ENCODE assay signal across 12 cellular contexts in the genomic region with DNA sequence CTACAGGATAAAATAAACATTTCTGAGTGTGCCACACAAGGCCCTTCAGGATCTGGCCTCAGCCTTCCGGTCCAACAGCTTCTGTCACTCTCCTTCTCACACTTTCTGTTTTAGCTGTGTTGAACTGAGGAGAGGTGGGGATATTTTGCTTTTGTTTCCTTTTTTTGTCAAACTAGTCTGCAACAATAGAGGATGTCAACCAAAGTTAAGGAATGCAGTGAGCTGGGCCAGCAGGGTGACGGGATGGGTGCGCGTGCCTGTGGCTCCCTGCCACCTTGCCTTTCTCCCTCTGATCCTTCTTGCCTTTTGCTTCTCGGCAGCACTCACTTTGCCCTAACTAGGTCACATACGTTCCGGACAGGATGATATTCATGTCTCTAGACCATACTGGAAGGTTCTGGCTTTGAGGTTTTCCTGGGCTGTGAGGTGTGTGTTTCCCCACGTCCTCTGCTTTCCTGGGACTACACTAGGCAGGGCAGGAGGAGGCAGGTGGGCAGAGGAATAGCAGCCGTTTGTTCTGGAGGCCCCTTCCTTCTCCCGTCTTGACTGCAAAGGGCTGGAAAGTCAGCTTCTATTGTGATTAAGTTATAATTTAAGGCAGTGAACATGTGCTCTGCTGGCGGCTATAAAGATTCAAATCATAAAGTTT.
DNase-seq lines count a peak whose midpoint lies in the region; ATAC-seq, FAIRE-seq and TF ChIP-seq lines count a peak whose summit lies in the region.
"Had no signal": no experiment of that assay in that cellular context is flagged by ENCODE, and none has a peak within 500 bp of the region (broad histone marks: within the 10 kb centered on the region; RNA-seq: fewer than 3 reads in every experiment).

No MANE protein-coding gene starts in this region.

- no peaks in the 10 kb centered on the region for H3K9me3 ChIP-seq in astrocyte (ENCODE audit: insufficient read depth, low read depth, low read length)
- H3K9me3 ChIP-seq in right atrium auricular region, result no peaks in the 10 kb centered on the region

- no peak for ATAC-seq in naive thymus-derived CD8-positive, alpha-beta T cell
- ATAC-seq in HG02970 (IDR thresholded peaks at IDR 0.05; ENCODE audit: low FRiP score, unreplicated experiment), result no peak

- H3K4me1 Mint-ChIP-seq in astrocyte (ENCODE audit: low read depth, unreplicated experiment), result no peaks in the 10 kb centered on the region
- peaks cover 0 to 13% (median 5%) of the 10 kb centered on the region in 4 donors for H3K4me1 Mint-ChIP-seq in naive thymus-derived CD8-positive, alpha-beta T cell

- H3K79me2 ChIP-seq in astrocyte (ENCODE audit: insufficient read depth, low read length), result no peaks in the 10 kb centered on the region

- H3K36me3 ChIP-seq in astrocyte (ENCODE audit: insufficient read depth, low read length) (no peaks in the 10 kb centered on the region), right atrium auricular region (no peaks in the 10 kb centered on the region)
- H3K36me3 ChIP-seq: heart right ventricle had no signal

- H3K4me1 ChIP-seq in astrocyte (ENCODE audit: insufficient read depth, low read length) (no peaks in the 10 kb centered on the region), right atrium auricular region (no peaks in the 10 kb centered on the region)

- peaks cover 3% of the 10 kb centered on the region for H3K27me3 Mint-ChIP-seq in astrocyte (ENCODE audit: low read depth, unreplicated experiment)
- H3K27me3 Mint-ChIP-seq in naive thymus-derived CD8-positive, alpha-beta T cell, result peaks cover 7 to 20% (median 12%) of the 10 kb centered on the region in 5 donors

- peaks cover 4% of the 10 kb centered on the region for H3K9me3 Mint-ChIP-seq in astrocyte (ENCODE audit: unreplicated experiment)
- H3K9me3 Mint-ChIP-seq in naive thymus-derived CD8-positive, alpha-beta T cell, result peaks cover 0 to 11% (median 6%) of the 10 kb centered on the region in 9 donors

- no peak overlapping the region for H3K27ac Mint-ChIP-seq in astrocyte (ENCODE audit: unreplicated experiment)
- H3K27ac Mint-ChIP-seq in naive thymus-derived CD8-positive, alpha-beta T cell, result peak overlapping the region in 1 of 10 donors; percentile 52

- POLR2A ChIA-PET in naive thymus-derived CD8-positive, alpha-beta T cell (lab: Charles Lee), result no interaction called here

- peak overlapping the region; percentile 51 for H2AFZ ChIP-seq in astrocyte (ENCODE audit: low read depth, low read length)

- no peak overlapping the region for H3K4me3 ChIP-seq in AG10803 (ENCODE audit: low read length)
- H3K4me3 ChIP-seq in astrocyte (ENCODE audit: insufficient read depth, low read depth, low read length), result no peak overlapping the region
- H3K4me3 ChIP-seq in right atrium auricular region, result no peak overlapping the region
- H3K4me3 ChIP-seq: lung had no signal

- DNase-seq in AG10803 (ENCODE audit: low read depth) (peak; percentile 6), GM19239 (ENCODE audit: insufficient read length, low spot score) (no peak), astrocyte (ENCODE audit: low read depth) (peak; percentile 21), GOT3 (lab: John Stamatoyannopoulos, UW) (no peak), right atrium auricular region (ENCODE audit: low spot score) (no peak)
- DNase-seq in naive thymus-derived CD8-positive, alpha-beta T cell, result no peak
- DNase-seq in stimulated activated CD4-positive, alpha-beta T cell treated with anti-CD3 and anti-CD28 coated beads, Interleukin-4, amount 100 ng/mL, for 24 hours, result no peak
- DNase-seq: amniotic stem cell, heart right ventricle, NCI-H1694 had no signal

- no peaks in the 10 kb centered on the region for H4K20me1 ChIP-seq in astrocyte (ENCODE audit: insufficient read depth, low read length)

- H3K4me3 Mint-ChIP-seq in astrocyte (ENCODE audit: unreplicated experiment), result no peak overlapping the region
- H3K4me3 Mint-ChIP-seq in naive thymus-derived CD8-positive, alpha-beta T cell, result peak overlapping the region in 6 of 10 donors; percentile 3 to 51 (median 28)

- no peak overlapping the region for H3K9ac ChIP-seq in astrocyte (ENCODE audit: low read length)

- H3K4me2 ChIP-seq in astrocyte (ENCODE audit: low read length), result peak overlapping the region; percentile 6

- H3K27me3 ChIP-seq in astrocyte (ENCODE audit: insufficient read depth, low read length), result peaks cover 12% of the 10 kb centered on the region
- no peaks in the 10 kb centered on the region for H3K27me3 ChIP-seq in right atrium auricular region
- H3K27me3 ChIP-seq: heart right ventricle had no signal

- H3K27ac ChIP-seq in astrocyte (ENCODE audit: low read depth, low read length) (no peak overlapping the region), right atrium auricular region (no peak overlapping the region)

- TF ChIP-seq CTCF in AG10803 (conservative IDR thresholded peaks at IDR 0.05; ENCODE audit: low read length) (no peak), astrocyte (IDR thresholded peaks at IDR 0.05; ENCODE audit: insufficient read depth, low read depth, low read length) (no peak), right atrium auricular region (IDR thresholded peaks at IDR 0.05) (no peak)

- peaks cover 2% of the 10 kb centered on the region for H3K36me3 Mint-ChIP-seq in astrocyte (ENCODE audit: low read depth, unreplicated experiment)
- peaks cover 0 to 9% (median 0%) of the 10 kb centered on the region in 3 donors for H3K36me3 Mint-ChIP-seq in naive thymus-derived CD8-positive, alpha-beta T cell

- peak; percentile 70 for FAIRE-seq in GM19239 (lab: Jason Lieb, UNC)
- no peak for FAIRE-seq in astrocyte (lab: Jason Lieb, UNC)

Comparison
In these comparisons a context has a peak if more than half of its experiments do, and no peak if none do; other contexts are left out.
1. DNase-seq: peak in AG10803 (single experiment) and astrocyte (single experiment); none in GM19239 (single experiment), naive thymus-derived CD8-positive, alpha-beta T cell (0 of 10), GOT3 (single experiment), stimulated activated CD4-positive, alpha-beta T cell treated with anti-CD3 and anti-CD28 coated beads, Interleukin-4, amount 100 ng/mL, for 24 hours (single experiment) and right atrium auricular region (single experiment).